1 cellular context compared by ENCODE assay signal in genomic region chr16:28491970-28492474, GRCh38.
A peak's percentile ranks its signal among the peaks of the same experiment; 100 is the strongest.
TF ChIP-seq lines count a peak whose summit lies in the region.

CLN3 (minus strand) TSS chr16:28492074; CDS start chr16:28491759, 315 bp downstream.

TF ChIP-seq in K562, 482 proteins besides CTCF, POLR2A, EP300 and RAD21 (continued from another document and continues in another):
- no peak for TF ChIP-seq HBP1 (CRISPR knock-in tag; IDR thresholded peaks at IDR 0.05)
- TF ChIP-seq TBP (optimal IDR thresholded peaks at IDR 0.05; ENCODE audit: low read depth, low read length), result peak; percentile 51
- no peak for TF ChIP-seq ZNF717 (CRISPR knock-in tag; IDR thresholded peaks at IDR 0.05)
- TF ChIP-seq MIER1 (IDR thresholded peaks at IDR 0.05; ENCODE audit: low read depth), result no peak
- TF ChIP-seq, protein P1, sequence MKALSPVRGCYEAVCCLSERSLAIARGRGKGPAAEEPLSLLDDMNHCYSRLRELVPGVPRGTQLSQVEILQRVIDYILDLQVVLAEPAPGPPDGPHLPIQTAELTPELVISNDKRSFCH (CRISPR knock-in tag; IDR thresholded peaks at IDR 0.05), result no peak
- TF ChIP-seq, protein P1 (tag; IDR thresholded peaks at IDR 0.05), result peak; percentile 66; the same call in 1 of the 2 replicates
- TF ChIP-seq SMARCC2 (IDR thresholded peaks at IDR 0.05; ENCODE audit: low read depth), result no peak
- peak; percentile 84 for TF ChIP-seq FOS (IDR thresholded peaks at IDR 0.05; ENCODE audit: extremely low read depth, insufficient read length)
- no peak for TF ChIP-seq TARDBP (IDR thresholded peaks at IDR 0.05)
- no peak for TF ChIP-seq CCNT2 (IDR thresholded peaks at IDR 0.05; ENCODE audit: borderline replicate concordance, extremely low read depth, insufficient read length, low read depth, low read length)
- TF ChIP-seq MECOM (CRISPR knock-in tag; IDR thresholded peaks at IDR 0.05), result no peak
- TF ChIP-seq, protein P2, sequence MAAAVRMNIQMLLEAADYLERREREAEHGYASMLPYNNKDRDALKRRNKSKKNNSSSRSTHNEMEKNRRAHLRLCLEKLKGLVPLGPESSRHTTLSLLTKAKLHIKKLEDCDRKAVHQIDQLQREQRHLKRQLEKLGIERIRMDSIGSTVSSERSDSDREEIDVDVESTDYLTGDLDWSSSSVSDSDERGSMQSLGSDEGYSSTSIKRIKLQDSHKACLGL (CRISPR knock-in tag; IDR thresholded peaks at IDR 0.05; ENCODE audit: borderline replicate concordance, poor library complexity, severe bottlenecking), result peak; percentile 71
- no peak for TF ChIP-seq GATAD2A (IDR thresholded peaks at IDR 0.05)
- TF ChIP-seq ZNF217 (CRISPR knock-in tag; IDR thresholded peaks at IDR 0.05), result no peak
- TF ChIP-seq, protein P3, sequence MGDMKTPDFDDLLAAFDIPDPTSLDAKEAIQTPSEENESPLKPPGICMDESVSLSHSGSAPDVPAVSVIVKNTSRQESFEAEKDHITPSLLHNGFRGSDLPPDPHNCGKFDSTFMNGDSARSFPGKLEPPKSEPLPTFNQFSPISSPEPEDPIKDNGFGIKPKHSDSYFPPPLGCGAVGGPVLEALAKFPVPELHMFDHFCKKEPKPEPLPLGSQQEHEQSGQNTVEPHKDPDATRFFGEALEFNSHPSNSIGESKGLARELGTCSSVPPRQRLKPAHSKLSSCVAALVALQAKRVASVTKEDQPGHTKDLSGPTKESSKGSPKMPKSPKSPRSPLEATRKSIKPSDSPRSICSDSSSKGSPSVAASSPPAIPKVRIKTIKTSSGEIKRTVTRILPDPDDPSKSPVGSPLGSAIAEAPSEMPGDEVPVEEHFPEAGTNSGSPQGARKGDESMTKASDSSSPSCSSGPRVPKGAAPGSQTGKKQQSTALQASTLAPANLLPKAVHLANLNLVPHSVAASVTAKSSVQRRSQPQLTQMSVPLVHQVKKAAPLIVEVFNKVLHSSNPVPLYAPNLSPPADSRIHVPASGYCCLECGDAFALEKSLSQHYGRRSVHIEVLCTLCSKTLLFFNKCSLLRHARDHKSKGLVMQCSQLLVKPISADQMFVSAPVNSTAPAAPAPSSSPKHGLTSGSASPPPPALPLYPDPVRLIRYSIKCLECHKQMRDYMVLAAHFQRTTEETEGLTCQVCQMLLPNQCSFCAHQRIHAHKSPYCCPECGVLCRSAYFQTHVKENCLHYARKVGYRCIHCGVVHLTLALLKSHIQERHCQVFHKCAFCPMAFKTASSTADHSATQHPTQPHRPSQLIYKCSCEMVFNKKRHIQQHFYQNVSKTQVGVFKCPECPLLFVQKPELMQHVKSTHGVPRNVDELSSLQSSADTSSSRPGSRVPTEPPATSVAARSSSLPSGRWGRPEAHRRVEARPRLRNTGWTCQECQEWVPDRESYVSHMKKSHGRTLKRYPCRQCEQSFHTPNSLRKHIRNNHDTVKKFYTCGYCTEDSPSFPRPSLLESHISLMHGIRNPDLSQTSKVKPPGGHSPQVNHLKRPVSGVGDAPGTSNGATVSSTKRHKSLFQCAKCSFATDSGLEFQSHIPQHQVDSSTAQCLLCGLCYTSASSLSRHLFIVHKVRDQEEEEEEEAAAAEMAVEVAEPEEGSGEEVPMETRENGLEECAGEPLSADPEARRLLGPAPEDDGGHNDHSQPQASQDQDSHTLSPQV (IDR thresholded peaks at IDR 0.05), result no peak
- peak; percentile 100 for TF ChIP-seq RAD51 (IDR thresholded peaks at IDR 0.05; ENCODE audit: borderline replicate concordance, low read depth)
- peak; percentile 98 for TF ChIP-seq USF2 (CRISPR knock-in tag; IDR thresholded peaks at IDR 0.05)
- TF ChIP-seq MAZ (CRISPR knock-in tag; conservative IDR thresholded peaks at IDR 0.05 in 1 of 2, IDR thresholded peaks at IDR 0.05 in 1 of 2), result peak in 1 of 2 experiments; percentile 73; a peak in 3 of 4 replicates
- TF ChIP-seq HDAC2 (IDR thresholded peaks at IDR 0.05), result no peak; the same call in 1 of the 2 replicates
- peak in 1 of 2 experiments; percentile 66; a peak in 1 of 4 replicates for TF ChIP-seq RCOR1 (IDR thresholded peaks at IDR 0.05; ENCODE audit: borderline replicate concordance in 1 of 2, low read depth in 2 of 2, low read length in 2 of 2)
- TF ChIP-seq RFX5 (IDR thresholded peaks at IDR 0.05; ENCODE audit: low read depth, low read length), result no peak
- TF ChIP-seq, protein P4, sequence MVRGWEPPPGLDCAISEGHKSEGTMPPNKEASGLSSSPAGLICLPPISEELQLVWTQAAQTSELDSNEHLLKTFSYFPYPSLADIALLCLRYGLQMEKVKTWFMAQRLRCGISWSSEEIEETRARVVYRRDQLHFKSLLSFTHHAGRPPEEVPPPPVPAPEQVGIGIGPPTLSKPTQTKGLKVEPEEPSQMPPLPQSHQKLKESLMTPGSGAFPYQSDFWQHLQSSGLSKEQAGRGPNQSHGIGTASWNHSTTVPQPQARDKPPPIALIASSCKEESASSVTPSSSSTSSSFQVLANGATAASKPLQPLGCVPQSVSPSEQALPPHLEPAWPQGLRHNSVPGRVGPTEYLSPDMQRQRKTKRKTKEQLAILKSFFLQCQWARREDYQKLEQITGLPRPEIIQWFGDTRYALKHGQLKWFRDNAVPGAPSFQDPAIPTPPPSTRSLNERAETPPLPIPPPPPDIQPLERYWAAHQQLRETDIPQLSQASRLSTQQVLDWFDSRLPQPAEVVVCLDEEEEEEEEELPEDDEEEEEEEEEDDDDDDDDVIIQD (CRISPR knock-in tag; IDR thresholded peaks at IDR 0.05), result no peak
- TF ChIP-seq POLR2B (IDR thresholded peaks at IDR 0.05; ENCODE audit: low read depth, partially characterized antibody), result no peak
- TF ChIP-seq CEBPG (CRISPR knock-in tag; IDR thresholded peaks at IDR 0.05), result no peak
- no peak for TF ChIP-seq CEBPG (tag; conservative IDR thresholded peaks at IDR 0.05 in 1 of 2, IDR thresholded peaks at IDR 0.05 in 1 of 2)
- TF ChIP-seq YBX1 (IDR thresholded peaks at IDR 0.05), result no peak
- no peak for TF ChIP-seq ZNF785 (CRISPR knock-in tag; IDR thresholded peaks at IDR 0.05)
- no peak for TF ChIP-seq SMC3 (conservative IDR thresholded peaks at IDR 0.05; ENCODE audit: insufficient read depth, low read depth, low read length)
- no peak for TF ChIP-seq THRAP3 (IDR thresholded peaks at IDR 0.05; ENCODE audit: borderline replicate concordance)
- TF ChIP-seq ETV1 (tag; conservative IDR thresholded peaks at IDR 0.05; ENCODE audit: low read depth), result peak; percentile 79
- no peak for TF ChIP-seq BRD4 (IDR thresholded peaks at IDR 0.05)
- peak; percentile 58; the same call in 1 of the 2 replicates for TF ChIP-seq TAF7 (tag; IDR thresholded peaks at IDR 0.05)
- TF ChIP-seq TAF9B (IDR thresholded peaks at IDR 0.05; ENCODE audit: partially characterized antibody), result peak; percentile 57
- TF ChIP-seq, protein P5, sequence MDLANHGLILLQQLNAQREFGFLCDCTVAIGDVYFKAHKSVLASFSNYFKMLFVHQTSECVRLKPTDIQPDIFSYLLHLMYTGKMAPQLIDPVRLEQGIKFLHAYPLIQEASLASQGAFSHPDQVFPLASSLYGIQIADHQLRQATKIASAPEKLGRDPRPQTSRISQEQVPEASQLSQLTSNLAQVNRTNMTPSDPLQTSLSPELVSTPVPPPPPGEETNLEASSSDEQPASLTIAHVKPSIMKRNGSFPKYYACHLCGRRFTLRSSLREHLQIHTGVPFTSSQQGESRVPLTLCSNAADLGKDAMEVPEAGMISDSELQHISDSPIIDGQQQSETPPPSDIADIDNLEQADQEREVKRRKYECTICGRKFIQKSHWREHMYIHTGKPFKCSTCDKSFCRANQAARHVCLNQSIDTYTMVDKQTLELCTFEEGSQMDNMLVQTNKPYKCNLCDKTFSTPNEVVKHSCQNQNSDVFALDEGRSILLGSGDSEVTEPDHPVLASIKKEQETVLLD (IDR thresholded peaks at IDR 0.05), result no peak
- TF ChIP-seq ZNF124 (CRISPR knock-in tag; IDR thresholded peaks at IDR 0.05), result no peak
- TF ChIP-seq GTF2E2 (tag; IDR thresholded peaks at IDR 0.05), result no peak
- no peak for TF ChIP-seq FOXA1 (IDR thresholded peaks at IDR 0.05; ENCODE audit: borderline replicate concordance)
- no peak for TF ChIP-seq CREB1 (IDR thresholded peaks at IDR 0.05)
- peak; percentile 65; the same call in 1 of the 2 replicates for TF ChIP-seq CREB1 (CRISPR knock-in tag; IDR thresholded peaks at IDR 0.05)
- no peak for TF ChIP-seq ZNF586 (CRISPR knock-in tag; conservative IDR thresholded peaks at IDR 0.05)
- no peak for TF ChIP-seq PATZ1 (CRISPR knock-in tag; IDR thresholded peaks at IDR 0.05; ENCODE audit: borderline replicate concordance)
- TF ChIP-seq SUPT5H (IDR thresholded peaks at IDR 0.05), result no peak
- peak; percentile 37; the same call in 1 of the 2 replicates for TF ChIP-seq CBX1 (IDR thresholded peaks at IDR 0.05; ENCODE audit: low read depth)
- TF ChIP-seq, protein P6, sequence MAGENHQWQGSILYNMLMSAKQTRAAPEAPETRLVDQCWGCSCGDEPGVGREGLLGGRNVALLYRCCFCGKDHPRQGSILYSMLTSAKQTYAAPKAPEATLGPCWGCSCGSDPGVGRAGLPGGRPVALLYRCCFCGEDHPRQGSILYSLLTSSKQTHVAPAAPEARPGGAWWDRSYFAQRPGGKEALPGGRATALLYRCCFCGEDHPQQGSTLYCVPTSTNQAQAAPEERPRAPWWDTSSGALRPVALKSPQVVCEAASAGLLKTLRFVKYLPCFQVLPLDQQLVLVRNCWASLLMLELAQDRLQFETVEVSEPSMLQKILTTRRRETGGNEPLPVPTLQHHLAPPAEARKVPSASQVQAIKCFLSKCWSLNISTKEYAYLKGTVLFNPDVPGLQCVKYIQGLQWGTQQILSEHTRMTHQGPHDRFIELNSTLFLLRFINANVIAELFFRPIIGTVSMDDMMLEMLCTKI (IDR thresholded peaks at IDR 0.05; ENCODE audit: partially characterized antibody), result no peak
- TF ChIP-seq SREBF1 (IDR thresholded peaks at IDR 0.05; ENCODE audit: borderline replicate concordance, low read depth, low read length), result 0 out of 2 replicates have a peak, but pooled peaks have one; percentile 55
- TF ChIP-seq, protein P7, sequence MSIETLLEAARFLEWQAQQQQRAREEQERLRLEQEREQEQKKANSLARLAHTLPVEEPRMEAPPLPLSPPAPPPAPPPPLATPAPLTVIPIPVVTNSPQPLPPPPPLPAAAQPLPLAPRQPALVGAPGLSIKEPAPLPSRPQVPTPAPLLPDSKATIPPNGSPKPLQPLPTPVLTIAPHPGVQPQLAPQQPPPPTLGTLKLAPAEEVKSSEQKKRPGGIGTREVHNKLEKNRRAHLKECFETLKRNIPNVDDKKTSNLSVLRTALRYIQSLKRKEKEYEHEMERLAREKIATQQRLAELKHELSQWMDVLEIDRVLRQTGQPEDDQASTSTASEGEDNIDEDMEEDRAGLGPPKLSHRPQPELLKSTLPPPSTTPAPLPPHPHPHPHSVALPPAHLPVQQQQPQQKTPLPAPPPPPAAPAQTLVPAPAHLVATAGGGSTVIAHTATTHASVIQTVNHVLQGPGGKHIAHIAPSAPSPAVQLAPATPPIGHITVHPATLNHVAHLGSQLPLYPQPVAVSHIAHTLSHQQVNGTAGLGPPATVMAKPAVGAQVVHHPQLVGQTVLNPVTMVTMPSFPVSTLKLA (conservative IDR thresholded peaks at IDR 0.05), result peak; percentile 98 to 99
- TF ChIP-seq SAFB (IDR thresholded peaks at IDR 0.05; ENCODE audit: borderline replicate concordance, low read depth, low read length), result no peak
- TF ChIP-seq ZNF707 (CRISPR knock-in tag; conservative IDR thresholded peaks at IDR 0.05), result no peak
- TF ChIP-seq, protein P8, sequence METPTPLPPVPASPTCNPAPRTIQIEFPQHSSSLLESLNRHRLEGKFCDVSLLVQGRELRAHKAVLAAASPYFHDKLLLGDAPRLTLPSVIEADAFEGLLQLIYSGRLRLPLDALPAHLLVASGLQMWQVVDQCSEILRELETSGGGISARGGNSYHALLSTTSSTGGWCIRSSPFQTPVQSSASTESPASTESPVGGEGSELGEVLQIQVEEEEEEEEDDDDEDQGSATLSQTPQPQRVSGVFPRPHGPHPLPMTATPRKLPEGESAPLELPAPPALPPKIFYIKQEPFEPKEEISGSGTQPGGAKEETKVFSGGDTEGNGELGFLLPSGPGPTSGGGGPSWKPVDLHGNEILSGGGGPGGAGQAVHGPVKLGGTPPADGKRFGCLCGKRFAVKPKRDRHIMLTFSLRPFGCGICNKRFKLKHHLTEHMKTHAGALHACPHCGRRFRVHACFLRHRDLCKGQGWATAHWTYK (CRISPR knock-in tag; IDR thresholded peaks at IDR 0.05), result no peak
- TF ChIP-seq, protein P9, sequence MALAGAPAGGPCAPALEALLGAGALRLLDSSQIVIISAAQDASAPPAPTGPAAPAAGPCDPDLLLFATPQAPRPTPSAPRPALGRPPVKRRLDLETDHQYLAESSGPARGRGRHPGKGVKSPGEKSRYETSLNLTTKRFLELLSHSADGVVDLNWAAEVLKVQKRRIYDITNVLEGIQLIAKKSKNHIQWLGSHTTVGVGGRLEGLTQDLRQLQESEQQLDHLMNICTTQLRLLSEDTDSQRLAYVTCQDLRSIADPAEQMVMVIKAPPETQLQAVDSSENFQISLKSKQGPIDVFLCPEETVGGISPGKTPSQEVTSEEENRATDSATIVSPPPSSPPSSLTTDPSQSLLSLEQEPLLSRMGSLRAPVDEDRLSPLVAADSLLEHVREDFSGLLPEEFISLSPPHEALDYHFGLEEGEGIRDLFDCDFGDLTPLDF (CRISPR knock-in tag; IDR thresholded peaks at IDR 0.05), result peak; percentile 52; the same call in 1 of the 2 replicates
